26 cellular contexts compared by ENCODE assay signal in genomic region chr4:100369871-100370270, GRCh38.
"Had no signal": no experiment of that assay in that cellular context is flagged by ENCODE, and none has a peak within 500 bp of the region (broad histone marks: within the 10 kb centered on the region; RNA-seq: fewer than 3 reads in every experiment).

No MANE protein-coding gene starts in this region.

- H3K4me3 ChIP-seq: coronary artery, dorsolateral prefrontal cortex, gastrocnemius medialis, left ventricle myocardium inferior, lung, mucosa of descending colon, ovary, right lobe of liver, testis, transverse colon had no signal

- H3K36me3 Mint-ChIP-seq: natural killer cell treated with Interleukin-12 subunit alpha and Interleukin-12 subunit beta and Interleukin-15 and Interleukin-18, amount 100 ng/mL, for 72 hours had no signal

- H3K9me3 Mint-ChIP-seq: natural killer cell treated with Interleukin-12 subunit alpha and Interleukin-12 subunit beta and Interleukin-15 and Interleukin-18, amount 100 ng/mL, for 72 hours had no signal

- DNase-seq: activated CD4-positive, alpha-beta T cell treated with anti-CD3 and anti-CD28 coated beads for 4 hours; activated CD4-positive, alpha-beta T cell treated with anti-CD3 and anti-CD28 coated beads, Interleukin-2, amount 50 U/mL, for 4 hours; activated gamma-delta T cell; activated naive CD4-positive, alpha-beta T cell treated with anti-CD3 and anti-CD28 coated beads, Interleukin-2, amount 50 U/mL, for 16 hours; activated T-cell treated with anti-CD3 and anti-CD28 coated beads for 4 hours; amniotic stem cell; brain microvascular endothelial cell; dorsolateral prefrontal cortex; effector memory CD4-positive, alpha-beta T cell; gastrocnemius medialis; glutamatergic neuron; left ventricle myocardium inferior; mesendoderm; mucosa of descending colon; ovary; right lobe of liver; stimulated activated CD4-positive, alpha-beta T cell treated with anti-CD3 and anti-CD28 coated beads, Interleukin-2, amount 100 ng/mL, for 48 hours; stimulated activated naive CD8-positive, alpha-beta T cell treated with anti-CD3 and anti-CD28 coated beads, Interleukin-15, Interleukin-2, amounts not matched to agents 100 U/mL and 50 U/mL, for 24 hours; T-helper 9 cell; testis; transverse colon had no signal

- H3K4me1 ChIP-seq: gastrocnemius medialis, left ventricle myocardium inferior, right lobe of liver, testis, transverse colon had no signal

- H3K9me3 ChIP-seq: gastrocnemius medialis, left ventricle myocardium inferior, mucosa of descending colon, ovary, right lobe of liver, testis, transverse colon had no signal

- ATAC-seq: gastrocnemius medialis; mucosa of descending colon; natural killer cell treated with Interleukin-12 subunit alpha and Interleukin-12 subunit beta and Interleukin-15 and Interleukin-18, amount 100 ng/mL, for 72 hours; right lobe of liver; stimulated activated naive CD8-positive, alpha-beta T cell treated with anti-CD3 and anti-CD28 coated beads, Interleukin-15, Interleukin-2, amounts not matched to agents 100 U/mL and 50 U/mL, for 24 hours had no signal

- H3K4me3 Mint-ChIP-seq: natural killer cell treated with Interleukin-12 subunit alpha and Interleukin-12 subunit beta and Interleukin-15 and Interleukin-18, amount 100 ng/mL, for 72 hours had no signal

- H3K27ac ChIP-seq: brain microvascular endothelial cell, coronary artery, dorsolateral prefrontal cortex, gastrocnemius medialis, left ventricle myocardium inferior, ovary, right lobe of liver, testis, transverse colon, VCaP had no signal

- H3K27ac Mint-ChIP-seq: natural killer cell treated with Interleukin-12 subunit alpha and Interleukin-12 subunit beta and Interleukin-15 and Interleukin-18, amount 100 ng/mL, for 72 hours; progenitor cell of endocrine pancreas had no signal

- H3K27me3 Mint-ChIP-seq: natural killer cell treated with Interleukin-12 subunit alpha and Interleukin-12 subunit beta and Interleukin-15 and Interleukin-18, amount 100 ng/mL, for 72 hours; progenitor cell of endocrine pancreas had no signal

- H3K27me3 ChIP-seq: brain microvascular endothelial cell, dorsolateral prefrontal cortex, gastrocnemius medialis, ovary, right lobe of liver, testis, transverse colon had no signal

- H3K36me3 ChIP-seq: brain microvascular endothelial cell, gastrocnemius medialis, left ventricle myocardium inferior, ovary, right lobe of liver, transverse colon had no signal
